10 cellular contexts compared by ENCODE assay signal in the genomic region with DNA sequence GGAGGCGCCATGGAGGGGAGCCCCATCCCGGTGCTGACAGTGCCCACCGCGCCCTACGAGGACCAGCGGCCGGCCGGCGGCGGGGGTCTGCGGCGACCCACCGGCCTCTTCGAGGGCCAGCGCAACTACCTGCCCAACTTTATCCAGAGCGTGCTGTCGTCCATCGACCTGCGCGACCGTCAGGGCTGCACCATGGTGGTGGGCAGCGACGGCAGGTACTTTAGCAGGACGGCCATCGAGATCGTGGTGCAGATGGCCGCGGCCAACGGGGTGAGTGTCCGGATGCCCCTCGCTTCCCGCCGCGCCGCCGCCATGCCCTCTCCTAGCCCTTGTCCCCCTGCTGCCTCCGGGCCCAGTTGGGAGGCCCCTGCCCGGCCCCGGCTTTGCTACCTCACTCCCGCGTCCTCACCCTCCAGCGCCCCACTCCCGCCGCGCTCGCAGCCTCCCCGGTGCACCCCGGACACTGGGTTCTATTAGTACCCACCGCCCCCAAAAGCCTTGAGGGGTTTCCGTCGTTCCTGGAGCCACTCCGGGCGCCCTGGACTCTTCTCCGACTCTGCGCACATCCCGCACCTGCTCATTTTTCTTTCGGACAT. TPM values are rescaled to one million over a fixed set of nuclear protein-coding genes. Genes with fewer than 3 reads are reported as not detected.
DNase-seq lines count a peak whose midpoint lies in the region; ATAC-seq and TF ChIP-seq lines count a peak whose summit lies in the region.
"Not testable (repeated sequence)": the region's sequence is repeated elsewhere in the genome, so short reads cannot be mapped to it uniquely, and the experiment has no call there.
"Had no signal": no experiment of that assay in that cellular context is flagged by ENCODE, and none has a peak within 500 bp of the region (broad histone marks: within the 10 kb centered on the region; RNA-seq: fewer than 3 reads in every experiment).

No MANE protein-coding gene starts in this region.

- CTCF ChIA-PET in Calu3 (lab: Charles Lee), result not testable (repeated sequence)

- BruUV-seq in Calu3 (replicated peaks; lab: Mats Ljungman, UMichigan), result not testable (repeated sequence)

- H3K4me1 Mint-ChIP-seq in Calu3 (ENCODE audit: low read depth, unreplicated experiment); activated T-cell treated with anti-CD3 and anti-CD28 coated beads, Interleukin-2, amount 50 U/mL, for 4 hours (ENCODE audit: low read depth); progenitor cell of endocrine pancreas (ENCODE audit: low read depth): not testable (repeated sequence)

- H3K4me1 ChIP-seq in ectodermal cell (ENCODE audit: control insufficient read depth, insufficient read depth, low read length); right atrium auricular region; mesodermal cell (ENCODE audit: control insufficient read depth, insufficient read depth, low read length, poor library complexity, severe bottlenecking); thoracic aorta (ENCODE audit: control insufficient read depth in 1 of 2, low read depth in 2 of 2): not testable (repeated sequence)

- TF ChIP-seq CTCF in Calu3 (IDR thresholded peaks at IDR 0.05; ENCODE audit: unreplicated experiment); right atrium auricular region (IDR thresholded peaks at IDR 0.05); progenitor cell of endocrine pancreas (IDR thresholded peaks at IDR 0.05; ENCODE audit: unreplicated experiment); thoracic aorta (IDR thresholded peaks at IDR 0.05): not testable (repeated sequence)

- ATAC-seq in HG03159 (IDR thresholded peaks at IDR 0.05; ENCODE audit: unreplicated experiment), result peak; percentile 19
- ATAC-seq in activated T-cell treated with anti-CD3 and anti-CD28 coated beads, Interleukin-2, amount 50 U/mL, for 4 hours, result peak in 1 of 2 donors; percentile 35
- not testable (repeated sequence) for ATAC-seq in thoracic aorta (ENCODE audit: insufficient number of reproducible peaks, low FRiP score, low read depth)

- intact Hi-C loops in Calu3 (cut with micrococcal nuclease; ENCODE audit: unreplicated experiment), result not testable (repeated sequence)

- not testable (repeated sequence) for H3K9me3 Mint-ChIP-seq in Calu3 (ENCODE audit: low read depth, unreplicated experiment); activated T-cell treated with anti-CD3 and anti-CD28 coated beads, Interleukin-2, amount 50 U/mL, for 4 hours; progenitor cell of endocrine pancreas (ENCODE audit: low read depth)

- H3K9me3 ChIP-seq in ectodermal cell (ENCODE audit: control insufficient read depth, low read length); right atrium auricular region; mesodermal cell (ENCODE audit: control insufficient read depth, low read length); thoracic aorta: not testable (repeated sequence)

- WGBS in ectodermal cell, 2 experiments, result 5% methylated on average over 40 to 43 of the region's 57 CpGs
- WGBS in mesodermal cell (ENCODE audit: insufficient coverage in 2 of 2), 2 experiments, result 0 to 2% methylated on average over 6 to 8 of the region's 57 CpGs

- not testable (repeated sequence) for H3K27ac ChIP-seq in ectodermal cell (ENCODE audit: insufficient read depth, low read depth, low read length, poor library complexity, severe bottlenecking); mesodermal cell (ENCODE audit: low read depth, low read length, severe bottlenecking)
- peak overlapping the region; percentile 93 to 96 for H3K27ac ChIP-seq in right atrium auricular region
- H3K27ac ChIP-seq in thoracic aorta, result peak overlapping the region; percentile 89

- not testable (repeated sequence) for H3K36me3 ChIP-seq in ectodermal cell (ENCODE audit: control insufficient read depth, insufficient read depth, low read length); right atrium auricular region; mesodermal cell (ENCODE audit: control insufficient read depth, insufficient read depth, low read length); thoracic aorta

- H3K27ac Mint-ChIP-seq in Calu3 (ENCODE audit: unreplicated experiment); progenitor cell of endocrine pancreas: not testable (repeated sequence)

- H3K27me3 Mint-ChIP-seq in Calu3 (ENCODE audit: unreplicated experiment) (peaks cover 29% of the 10 kb centered on the region), progenitor cell of endocrine pancreas (peaks cover 53% of the 10 kb centered on the region)
- peaks cover 29% of the 10 kb centered on the region for H3K27me3 Mint-ChIP-seq in activated T-cell treated with anti-CD3 and anti-CD28 coated beads, Interleukin-2, amount 50 U/mL, for 4 hours (ENCODE audit: low read depth)

- peaks cover 10% of the 10 kb centered on the region for H3K36me3 Mint-ChIP-seq in Calu3 (ENCODE audit: insufficient read depth, unreplicated experiment)
- H3K36me3 Mint-ChIP-seq in activated T-cell treated with anti-CD3 and anti-CD28 coated beads, Interleukin-2, amount 50 U/mL, for 4 hours (ENCODE audit: insufficient read depth); progenitor cell of endocrine pancreas (ENCODE audit: insufficient read depth): not testable (repeated sequence)

- not testable (repeated sequence) for DNase-seq in Calu3; activated T-cell treated with anti-CD3 and anti-CD28 coated beads, Interleukin-2, amount 50 U/mL, for 4 hours; right atrium auricular region (ENCODE audit: low spot score); progenitor cell of endocrine pancreas (ENCODE audit: low spot score, unreplicated experiment); thoracic aorta (ENCODE audit: low spot score)

- H3K27me3 ChIP-seq in ectodermal cell (ENCODE audit: control insufficient read depth, insufficient read depth, low read length, poor library complexity, severe bottlenecking), result peaks cover 75% of the 10 kb centered on the region
- H3K27me3 ChIP-seq in right atrium auricular region; thoracic aorta (replicated peaks; ENCODE audit: insufficient read depth): not testable (repeated sequence)

- H3K4me3 Mint-ChIP-seq in Calu3 (ENCODE audit: low read depth, unreplicated experiment), result peak overlapping the region; percentile 63
- H3K4me3 Mint-ChIP-seq in activated T-cell treated with anti-CD3 and anti-CD28 coated beads, Interleukin-2, amount 50 U/mL, for 4 hours, result peak overlapping the region; percentile 30
- peak overlapping the region; percentile 60 for H3K4me3 Mint-ChIP-seq in progenitor cell of endocrine pancreas (ENCODE audit: low read depth)

- H3K4me3 ChIP-seq in ectodermal cell (ENCODE audit: insufficient read depth, low read depth, low read length) (peak overlapping the region; percentile 41), right atrium auricular region (peak overlapping the region; percentile 83), mesodermal cell (ENCODE audit: extremely low read depth, insufficient read depth, low read length, poor library complexity, severe bottlenecking) (peak overlapping the region; percentile 41), thoracic aorta (peak overlapping the region; percentile 97)

RNA-seq across cellular contexts. Expression of a gene that starts 0.8 kb away (rescaled TPM):
- total RNA-seq in Calu3 (2022) (0.87 TPM in 1 of 2 replicates, not detected in the other), right atrium auricular region (100 to 1,000 TPM; 274 to 281 TPM), progenitor cell of endocrine pancreas (3.6 and 3.9 TPM in 2 replicates), thoracic aorta (10 to 100 TPM; 79.3 to 94.1 TPM)
- not detected for total RNA-seq in activated T-cell treated with anti-CD3 and anti-CD28 coated beads, Interleukin-2, amount 50 U/mL, for 4 hours
- polyA plus RNA-seq in ectodermal cell (2013, experiment 1 of 4), result 3.6 TPM
- 5.0 TPM for polyA plus RNA-seq in ectodermal cell (2013, experiment 2 of 4)
- polyA plus RNA-seq in ectodermal cell (2013, experiment 3 of 4), result 1.9 TPM
- 4.7 TPM for polyA plus RNA-seq in ectodermal cell (2013, experiment 4 of 4)
- 7.6 TPM for polyA plus RNA-seq in mesodermal cell (2013, experiment 1 of 2)
- polyA plus RNA-seq in mesodermal cell (2013, experiment 2 of 2), result 9.6 TPM

RNA-seq across cellular contexts. Expression of a gene that starts 54.5 kb away (rescaled TPM):
- total RNA-seq in Calu3 (2022), result 0.95 and 1.2 TPM in 2 replicates
- not detected for total RNA-seq in activated T-cell treated with anti-CD3 and anti-CD28 coated beads, Interleukin-2, amount 50 U/mL, for 4 hours
- polyA plus RNA-seq in ectodermal cell (2013, experiment 1 of 4), result not detected
- not detected for polyA plus RNA-seq in ectodermal cell (2013, experiment 2 of 4)
- polyA plus RNA-seq in ectodermal cell (2013, experiment 3 of 4), result not detected
- polyA plus RNA-seq in ectodermal cell (2013, experiment 4 of 4), result not detected
- not detected for total RNA-seq in right atrium auricular region
- not detected for polyA plus RNA-seq in mesodermal cell (2013, experiment 1 of 2)
- not detected for polyA plus RNA-seq in mesodermal cell (2013, experiment 2 of 2)
- 0.36 and 0.44 TPM in 2 replicates for total RNA-seq in progenitor cell of endocrine pancreas
- under 1 TPM in 1 of 2 donors, not detected in 1; 0.78 TPM for total RNA-seq in thoracic aorta
- total RNA-seq: SJSA1, ureter had no signal

Comparison
In these comparisons a context has a peak if more than half of its experiments do, and no peak if none do; other contexts are left out.
1. H3K4me3 ChIP-seq: peak in every context shown above with its lines; median percentile 97 in thoracic aorta; 83 in right atrium auricular region; 41 in ectodermal cell; 41 in mesodermal cell.
2. RNA of a gene that starts 0.8 kb away (total RNA-seq): 274 to 281 TPM in right atrium auricular region and 79.3 to 94.1 TPM in thoracic aorta; 3.6 to 3.9 TPM in progenitor cell of endocrine pancreas, 0.87 TPM in Calu3 and not detected in activated T-cell treated with anti-CD3 and anti-CD28 coated beads, Interleukin-2, amount 50 U/mL, for 4 hours; every median in the first group is over 10 times any median in the second.
3. Peak in every context shown above with its lines, with median percentiles within 50 percentile points of each other: H3K4me3 Mint-ChIP-seq.